ENCODE assay signal across 8 cellular contexts in the genomic region with DNA sequence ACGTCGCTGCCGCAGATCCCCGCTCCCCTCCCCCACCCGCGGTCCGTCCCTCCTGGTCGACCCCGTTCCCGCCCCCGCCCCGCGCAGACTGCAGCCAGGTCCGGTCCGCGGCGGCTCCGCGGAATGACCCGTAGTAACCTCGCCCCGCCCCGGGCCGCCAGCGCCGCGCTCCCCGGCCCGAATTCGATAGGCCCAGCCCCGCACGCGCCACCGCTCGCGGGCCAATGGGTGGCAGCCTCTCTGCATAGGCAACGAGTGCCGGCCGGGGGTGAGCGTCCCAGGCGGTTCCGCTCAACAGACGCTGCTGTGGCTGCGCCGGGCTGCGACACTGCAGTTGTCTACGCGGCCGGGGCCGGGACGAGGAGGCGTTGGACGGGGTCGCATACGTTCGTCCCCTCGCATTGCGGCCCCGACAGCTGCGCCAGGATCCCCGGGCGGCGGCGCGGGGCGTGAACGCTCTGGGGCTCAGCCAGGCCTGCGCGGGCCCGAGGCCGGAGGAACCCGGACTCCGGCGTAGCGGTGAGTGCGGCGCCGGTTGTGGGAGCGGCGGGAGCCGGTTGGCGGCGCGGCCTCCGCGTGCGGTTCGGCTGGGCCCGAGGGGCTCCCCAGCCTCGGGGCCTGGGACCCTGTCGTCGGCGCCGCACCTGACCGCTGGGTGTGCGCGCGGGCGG. TPM values are rescaled to one million over a fixed set of nuclear protein-coding genes. Genes with fewer than 3 reads are reported as not detected.
A peak's percentile ranks its signal among the peaks of the same experiment; 100 is the strongest.
DNase-seq lines count a peak whose midpoint lies in the region; ATAC-seq and TF ChIP-seq lines count a peak whose summit lies in the region.

A gene (plus strand): TSS at position 297 of the 671 bp plus-strand sequence. CDS start 47,737 bp downstream, outside the sequence.

- intact Hi-C loops in left cardiac atrium (cut with DNase I) (loop anchor here in 1 of 2 donors (2.0 to 5.0 kb wide), 2 partner anchors 69 to 152 kb away; no protein-coding TSS in a partner anchor), upper lobe of right lung (cut with DNase I) (no loop called here)

- in situ Hi-C loops in GM13977 (cut with MboI; ENCODE audit: low pct_unique_long_range_greater_than_20kb, low sequenced_read_pairs, unreplicated experiment), result no loop called here

- no peaks in the 10 kb centered on the region for H3K9me3 ChIP-seq in upper lobe of right lung

- peak within 1 kb of the TSS; percentile 90 for H3K27ac Mint-ChIP-seq in T-helper 1 cell treated with Interleukin-12 subunit alpha and Interleukin-12 subunit beta and Interleukin-4 antibody, amounts not matched to agents 30 μg/mL and 1 μg/mL, for 36 hours
- peak within 1 kb of the TSS; percentile 91 for H3K27ac Mint-ChIP-seq in progenitor cell of endocrine pancreas

- H3K27ac ChIP-seq in upper lobe of right lung, result peak within 1 kb of the TSS; percentile 96

- no peaks in the 10 kb centered on the region for H3K36me3 ChIP-seq in upper lobe of right lung

- peak within 1 kb of the TSS; percentile 79 for H3K4me3 ChIP-seq in upper lobe of right lung

- DNase-seq in GM13977 (ENCODE audit: low spot score) (peak; percentile 97), NCI-H146 treated with DMSO at 0.1 percent for 48 hours (lab: John Stamatoyannopoulos, UW; ENCODE audit: unreplicated experiment) (peak; percentile 74), amniotic stem cell (lab: John Stamatoyannopoulos, UW) (peak; percentile 87), left cardiac atrium (peak; percentile 98), progenitor cell of endocrine pancreas (ENCODE audit: low spot score, unreplicated experiment) (peak; percentile 95), upper lobe of right lung (peak; percentile 99)

- H3K4me1 Mint-ChIP-seq in T-helper 1 cell treated with Interleukin-12 subunit alpha and Interleukin-12 subunit beta and Interleukin-4 antibody, amounts not matched to agents 30 μg/mL and 1 μg/mL, for 36 hours (ENCODE audit: low read depth), result peaks cover 7% of the 10 kb centered on the region
- peaks cover 20% of the 10 kb centered on the region for H3K4me1 Mint-ChIP-seq in progenitor cell of endocrine pancreas (ENCODE audit: low read depth)

- H3K27me3 ChIP-seq in upper lobe of right lung, result no peaks in the 10 kb centered on the region

- H3K9me3 Mint-ChIP-seq in T-helper 1 cell treated with Interleukin-12 subunit alpha and Interleukin-12 subunit beta and Interleukin-4 antibody, amounts not matched to agents 30 μg/mL and 1 μg/mL, for 36 hours, result no peaks in the 10 kb centered on the region
- H3K9me3 Mint-ChIP-seq in progenitor cell of endocrine pancreas (ENCODE audit: low read depth), result no peaks in the 10 kb centered on the region

- no peaks in the 10 kb centered on the region for H3K36me3 Mint-ChIP-seq in T-helper 1 cell treated with Interleukin-12 subunit alpha and Interleukin-12 subunit beta and Interleukin-4 antibody, amounts not matched to agents 30 μg/mL and 1 μg/mL, for 36 hours (ENCODE audit: low read depth)
- no peaks in the 10 kb centered on the region for H3K36me3 Mint-ChIP-seq in progenitor cell of endocrine pancreas (ENCODE audit: insufficient read depth)

- H3K27me3 Mint-ChIP-seq in T-helper 1 cell treated with Interleukin-12 subunit alpha and Interleukin-12 subunit beta and Interleukin-4 antibody, amounts not matched to agents 30 μg/mL and 1 μg/mL, for 36 hours (ENCODE audit: low read depth), result peaks cover 16% of the 10 kb centered on the region
- H3K27me3 Mint-ChIP-seq in progenitor cell of endocrine pancreas, result no peaks in the 10 kb centered on the region

- TF ChIP-seq CTCF in GM13977 (IDR thresholded peaks at IDR 0.05; ENCODE audit: extremely low read depth, insufficient read depth, missing control alignments), result no peak
- peak; percentile 47 for TF ChIP-seq CTCF in progenitor cell of endocrine pancreas (IDR thresholded peaks at IDR 0.05; ENCODE audit: unreplicated experiment)
- peak; percentile 21 for TF ChIP-seq CTCF in upper lobe of right lung (IDR thresholded peaks at IDR 0.05)

- ATAC-seq in HG02852 (IDR thresholded peaks at IDR 0.05; ENCODE audit: unreplicated experiment) (peak; percentile 98), left cardiac atrium (peak; percentile 97 to 98), upper lobe of right lung (peak; percentile 99)

- H3K4me1 ChIP-seq in upper lobe of right lung, result peaks cover 26% of the 10 kb centered on the region

- H3K4me3 Mint-ChIP-seq in T-helper 1 cell treated with Interleukin-12 subunit alpha and Interleukin-12 subunit beta and Interleukin-4 antibody, amounts not matched to agents 30 μg/mL and 1 μg/mL, for 36 hours, result peak within 1 kb of the TSS; percentile 74
- peak within 1 kb of the TSS; percentile 71 for H3K4me3 Mint-ChIP-seq in progenitor cell of endocrine pancreas (ENCODE audit: low read depth)

RNA-seq across cellular contexts. Expression of the gene that starts here (rescaled TPM):
- total RNA-seq in left cardiac atrium (10 to 100 TPM; 37.8 to 38.1 TPM), progenitor cell of endocrine pancreas (66.9 and 73.8 TPM in 2 replicates), upper lobe of right lung (91.5 TPM)

Comparison
In these comparisons a context has a peak if more than half of its experiments do, and no peak if none do; other contexts are left out.
1. Peak in every context shown above with its lines: DNase-seq, ATAC-seq, H3K4me3 ChIP-seq and H3K27ac ChIP-seq.